1 cellular context compared by ENCODE assay signal in the genomic region with DNA sequence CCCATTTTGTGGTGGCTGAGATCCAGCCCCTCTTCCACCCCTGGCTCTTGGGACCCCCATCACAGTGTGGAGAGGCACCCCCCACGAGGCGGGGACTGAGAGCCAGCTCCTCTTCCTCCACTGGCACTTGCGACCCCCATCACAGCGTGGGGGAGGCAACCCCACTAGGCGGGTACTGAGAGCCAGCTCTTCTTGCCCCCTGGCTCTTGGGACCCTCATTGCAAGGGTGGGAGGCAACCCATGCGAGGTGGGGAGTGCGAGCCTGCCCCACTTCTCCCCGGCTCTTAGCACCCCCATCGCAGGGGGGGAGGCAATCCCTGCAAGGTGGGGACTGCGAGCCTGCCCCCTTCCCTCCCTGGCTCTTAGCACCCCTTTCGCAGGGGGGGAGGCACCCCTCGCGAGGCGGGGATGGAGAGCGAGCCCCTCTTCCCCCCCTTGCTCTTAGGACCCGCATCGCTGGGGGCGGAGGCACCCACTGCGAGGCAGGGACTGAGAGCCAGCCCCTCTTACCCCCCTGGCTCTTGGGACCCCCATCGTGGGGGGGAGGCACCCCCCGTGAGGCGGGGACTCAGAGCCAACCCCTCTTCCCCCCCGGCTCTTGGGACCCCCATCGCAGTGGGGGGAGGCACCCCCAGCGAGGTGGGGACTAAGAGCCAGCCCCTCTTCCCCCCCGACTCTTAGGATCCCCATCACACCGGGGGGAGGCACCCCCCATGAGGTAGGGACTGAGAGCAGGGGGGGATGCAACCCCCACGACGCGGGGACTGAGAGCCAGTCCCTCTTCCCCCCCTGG.
TF ChIP-seq lines count a peak whose summit lies in the region.

No MANE protein-coding gene starts in this region.

TF ChIP-seq in K562, 482 proteins besides CTCF, POLR2A, EP300 and RAD21 (continued from another document):
- TF ChIP-seq, protein P1, sequence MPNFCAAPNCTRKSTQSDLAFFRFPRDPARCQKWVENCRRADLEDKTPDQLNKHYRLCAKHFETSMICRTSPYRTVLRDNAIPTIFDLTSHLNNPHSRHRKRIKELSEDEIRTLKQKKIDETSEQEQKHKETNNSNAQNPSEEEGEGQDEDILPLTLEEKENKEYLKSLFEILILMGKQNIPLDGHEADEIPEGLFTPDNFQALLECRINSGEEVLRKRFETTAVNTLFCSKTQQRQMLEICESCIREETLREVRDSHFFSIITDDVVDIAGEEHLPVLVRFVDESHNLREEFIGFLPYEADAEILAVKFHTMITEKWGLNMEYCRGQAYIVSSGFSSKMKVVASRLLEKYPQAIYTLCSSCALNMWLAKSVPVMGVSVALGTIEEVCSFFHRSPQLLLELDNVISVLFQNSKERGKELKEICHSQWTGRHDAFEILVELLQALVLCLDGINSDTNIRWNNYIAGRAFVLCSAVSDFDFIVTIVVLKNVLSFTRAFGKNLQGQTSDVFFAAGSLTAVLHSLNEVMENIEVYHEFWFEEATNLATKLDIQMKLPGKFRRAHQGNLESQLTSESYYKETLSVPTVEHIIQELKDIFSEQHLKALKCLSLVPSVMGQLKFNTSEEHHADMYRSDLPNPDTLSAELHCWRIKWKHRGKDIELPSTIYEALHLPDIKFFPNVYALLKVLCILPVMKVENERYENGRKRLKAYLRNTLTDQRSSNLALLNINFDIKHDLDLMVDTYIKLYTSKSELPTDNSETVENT (CRISPR knock-in tag; IDR thresholded peaks at IDR 0.05) = 0 out of 2 replicates have a peak, but pooled peaks have one; percentile 11
- TF ChIP-seq ERF (CRISPR knock-in tag; IDR thresholded peaks at IDR 0.05) = no peak
- no peak for TF ChIP-seq ZNF23 (CRISPR knock-in tag; IDR thresholded peaks at IDR 0.05)
- no peak for TF ChIP-seq XRCC3 (IDR thresholded peaks at IDR 0.05)
- TF ChIP-seq, protein P2, sequence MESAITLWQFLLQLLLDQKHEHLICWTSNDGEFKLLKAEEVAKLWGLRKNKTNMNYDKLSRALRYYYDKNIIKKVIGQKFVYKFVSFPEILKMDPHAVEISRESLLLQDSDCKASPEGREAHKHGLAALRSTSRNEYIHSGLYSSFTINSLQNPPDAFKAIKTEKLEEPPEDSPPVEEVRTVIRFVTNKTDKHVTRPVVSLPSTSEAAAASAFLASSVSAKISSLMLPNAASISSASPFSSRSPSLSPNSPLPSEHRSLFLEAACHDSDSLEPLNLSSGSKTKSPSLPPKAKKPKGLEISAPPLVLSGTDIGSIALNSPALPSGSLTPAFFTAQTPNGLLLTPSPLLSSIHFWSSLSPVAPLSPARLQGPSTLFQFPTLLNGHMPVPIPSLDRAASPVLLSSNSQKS (CRISPR knock-in tag; IDR thresholded peaks at IDR 0.05) = no peak
- TF ChIP-seq, protein P3, sequence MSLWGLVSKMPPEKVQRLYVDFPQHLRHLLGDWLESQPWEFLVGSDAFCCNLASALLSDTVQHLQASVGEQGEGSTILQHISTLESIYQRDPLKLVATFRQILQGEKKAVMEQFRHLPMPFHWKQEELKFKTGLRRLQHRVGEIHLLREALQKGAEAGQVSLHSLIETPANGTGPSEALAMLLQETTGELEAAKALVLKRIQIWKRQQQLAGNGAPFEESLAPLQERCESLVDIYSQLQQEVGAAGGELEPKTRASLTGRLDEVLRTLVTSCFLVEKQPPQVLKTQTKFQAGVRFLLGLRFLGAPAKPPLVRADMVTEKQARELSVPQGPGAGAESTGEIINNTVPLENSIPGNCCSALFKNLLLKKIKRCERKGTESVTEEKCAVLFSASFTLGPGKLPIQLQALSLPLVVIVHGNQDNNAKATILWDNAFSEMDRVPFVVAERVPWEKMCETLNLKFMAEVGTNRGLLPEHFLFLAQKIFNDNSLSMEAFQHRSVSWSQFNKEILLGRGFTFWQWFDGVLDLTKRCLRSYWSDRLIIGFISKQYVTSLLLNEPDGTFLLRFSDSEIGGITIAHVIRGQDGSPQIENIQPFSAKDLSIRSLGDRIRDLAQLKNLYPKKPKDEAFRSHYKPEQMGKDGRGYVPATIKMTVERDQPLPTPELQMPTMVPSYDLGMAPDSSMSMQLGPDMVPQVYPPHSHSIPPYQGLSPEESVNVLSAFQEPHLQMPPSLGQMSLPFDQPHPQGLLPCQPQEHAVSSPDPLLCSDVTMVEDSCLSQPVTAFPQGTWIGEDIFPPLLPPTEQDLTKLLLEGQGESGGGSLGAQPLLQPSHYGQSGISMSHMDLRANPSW (CRISPR knock-in tag; IDR thresholded peaks at IDR 0.05) = no peak
- no peak for TF ChIP-seq KHSRP (IDR thresholded peaks at IDR 0.05)
- no peak for TF ChIP-seq NFIX (CRISPR knock-in tag; IDR thresholded peaks at IDR 0.05; ENCODE audit: low read depth)
- TF ChIP-seq KAT2B (IDR thresholded peaks at IDR 0.05; ENCODE audit: low read depth, low read length) = no peak
- no peak for TF ChIP-seq ZNF324 (CRISPR knock-in tag; IDR thresholded peaks at IDR 0.05)
- TF ChIP-seq ZNF24 (IDR thresholded peaks at IDR 0.05) = no peak
- TF ChIP-seq MEF2D (tag; conservative IDR thresholded peaks at IDR 0.05; ENCODE audit: low read depth) = no peak
- TF ChIP-seq, protein P4, sequence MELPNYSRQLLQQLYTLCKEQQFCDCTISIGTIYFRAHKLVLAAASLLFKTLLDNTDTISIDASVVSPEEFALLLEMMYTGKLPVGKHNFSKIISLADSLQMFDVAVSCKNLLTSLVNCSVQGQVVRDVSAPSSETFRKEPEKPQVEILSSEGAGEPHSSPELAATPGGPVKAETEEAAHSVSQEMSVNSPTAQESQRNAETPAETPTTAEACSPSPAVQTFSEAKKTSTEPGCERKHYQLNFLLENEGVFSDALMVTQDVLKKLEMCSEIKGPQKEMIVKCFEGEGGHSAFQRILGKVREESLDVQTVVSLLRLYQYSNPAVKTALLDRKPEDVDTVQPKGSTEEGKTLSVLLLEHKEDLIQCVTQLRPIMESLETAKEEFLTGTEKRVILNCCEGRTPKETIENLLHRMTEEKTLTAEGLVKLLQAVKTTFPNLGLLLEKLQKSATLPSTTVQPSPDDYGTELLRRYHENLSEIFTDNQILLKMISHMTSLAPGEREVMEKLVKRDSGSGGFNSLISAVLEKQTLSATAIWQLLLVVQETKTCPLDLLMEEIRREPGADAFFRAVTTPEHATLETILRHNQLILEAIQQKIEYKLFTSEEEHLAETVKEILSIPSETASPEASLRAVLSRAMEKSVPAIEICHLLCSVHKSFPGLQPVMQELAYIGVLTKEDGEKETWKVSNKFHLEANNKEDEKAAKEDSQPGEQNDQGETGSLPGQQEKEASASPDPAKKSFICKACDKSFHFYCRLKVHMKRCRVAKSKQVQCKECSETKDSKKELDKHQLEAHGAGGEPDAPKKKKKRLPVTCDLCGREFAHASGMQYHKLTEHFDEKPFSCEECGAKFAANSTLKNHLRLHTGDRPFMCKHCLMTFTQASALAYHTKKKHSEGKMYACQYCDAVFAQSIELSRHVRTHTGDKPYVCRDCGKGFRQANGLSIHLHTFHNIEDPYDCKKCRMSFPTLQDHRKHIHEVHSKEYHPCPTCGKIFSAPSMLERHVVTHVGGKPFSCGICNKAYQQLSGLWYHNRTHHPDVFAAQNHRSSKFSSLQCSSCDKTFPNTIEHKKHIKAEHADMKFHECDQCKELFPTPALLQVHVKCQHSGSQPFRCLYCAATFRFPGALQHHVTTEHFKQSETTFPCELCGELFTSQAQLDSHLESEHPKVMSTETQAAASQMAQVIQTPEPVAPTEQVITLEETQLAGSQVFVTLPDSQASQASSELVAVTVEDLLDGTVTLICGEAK (IDR thresholded peaks at IDR 0.05) = no peak
- TF ChIP-seq, protein P4 (CRISPR knock-in tag; IDR thresholded peaks at IDR 0.05) = no peak
- TF ChIP-seq EHMT2 (IDR thresholded peaks at IDR 0.05) = no peak
- TF ChIP-seq, protein P5, sequence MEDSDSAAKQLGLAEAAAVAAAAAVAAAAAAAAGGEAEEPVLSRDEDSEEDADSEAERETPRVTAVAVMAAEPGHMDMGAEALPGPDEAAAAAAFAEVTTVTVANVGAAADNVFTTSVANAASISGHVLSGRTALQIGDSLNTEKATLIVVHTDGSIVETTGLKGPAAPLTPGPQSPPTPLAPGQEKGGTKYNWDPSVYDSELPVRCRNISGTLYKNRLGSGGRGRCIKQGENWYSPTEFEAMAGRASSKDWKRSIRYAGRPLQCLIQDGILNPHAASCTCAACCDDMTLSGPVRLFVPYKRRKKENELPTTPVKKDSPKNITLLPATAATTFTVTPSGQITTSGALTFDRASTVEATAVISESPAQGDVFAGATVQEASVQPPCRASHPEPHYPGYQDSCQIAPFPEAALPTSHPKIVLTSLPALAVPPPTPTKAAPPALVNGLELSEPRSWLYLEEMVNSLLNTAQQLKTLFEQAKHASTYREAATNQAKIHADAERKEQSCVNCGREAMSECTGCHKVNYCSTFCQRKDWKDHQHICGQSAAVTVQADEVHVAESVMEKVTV (CRISPR knock-in tag; IDR thresholded peaks at IDR 0.05) = no peak
- TF ChIP-seq, protein P6, sequence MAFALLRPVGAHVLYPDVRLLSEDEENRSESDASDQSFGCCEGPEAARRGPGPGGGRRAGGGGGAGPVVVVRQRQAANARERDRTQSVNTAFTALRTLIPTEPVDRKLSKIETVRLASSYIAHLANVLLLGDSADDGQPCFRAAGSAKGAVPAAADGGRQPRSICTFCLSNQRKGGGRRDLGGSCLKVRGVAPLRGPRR (CRISPR knock-in tag; IDR thresholded peaks at IDR 0.05) = no peak
- TF ChIP-seq ZNF699 (CRISPR knock-in tag; IDR thresholded peaks at IDR 0.05; ENCODE audit: insufficient replicate concordance) = no peak
- TF ChIP-seq HMGN3 (IDR thresholded peaks at IDR 0.05; ENCODE audit: borderline replicate concordance, extremely low read depth, insufficient read length, low read depth, low read length) = no peak
- no peak for TF ChIP-seq RBBP5 (IDR thresholded peaks at IDR 0.05; ENCODE audit: borderline replicate concordance, insufficient read depth, low read length, poor library complexity, severe bottlenecking)
- no peak for TF ChIP-seq POLR3A (IDR thresholded peaks at IDR 0.05; ENCODE audit: borderline replicate concordance, extremely low read depth, insufficient read depth, insufficient read length)
- TF ChIP-seq HNRNPUL1 (IDR thresholded peaks at IDR 0.05; ENCODE audit: low read length) = no peak
- TF ChIP-seq ASH1L (IDR thresholded peaks at IDR 0.05; ENCODE audit: borderline replicate concordance, low read depth, partially characterized antibody) = no peak
- TF ChIP-seq NR4A1 (CRISPR knock-in tag; IDR thresholded peaks at IDR 0.05) = 0 out of 2 replicates have a peak, but pooled peaks have one; percentile 40
- TF ChIP-seq NR4A1 (tag; IDR thresholded peaks at IDR 0.05) = no peak
